Comparison of ENCODE assay signal across 27 cellular contexts in genomic region chr13:86909318-86909717, GRCh38.
"Had no signal": no experiment of that assay in that cellular context is flagged by ENCODE, and none has a peak within 500 bp of the region (broad histone marks: within the 10 kb centered on the region; RNA-seq: fewer than 3 reads in every experiment).

No MANE protein-coding gene starts in this region.

- H3K27me3 Mint-ChIP-seq: activated CD4-positive, alpha-beta memory T cell treated with anti-CD3 and anti-CD28 coated beads, Interleukin-2, amount 10 ng/mL, durations not matched to agents 7 days and 5 days; activated CD4-positive, alpha-beta T cell treated with anti-CD3 and anti-CD28 coated beads, Interleukin-2, amount 10 ng/mL, durations not matched to agents 7 days and 5 days; activated T-cell treated with anti-CD3 and anti-CD28 coated beads, Interleukin-2, amount 50 U/mL, for 24 hours; effector memory CD8-positive, alpha-beta T cell; stimulated activated naive CD8-positive, alpha-beta T cell treated with anti-CD3 and anti-CD28 coated beads, Interleukin-15, Interleukin-2, amounts not matched to agents 100 ng/mL and 50 ng/mL, for 24 hours had no signal

- DNase-seq: activated CD4-positive, alpha-beta memory T cell treated with anti-CD3 and anti-CD28 coated beads, Interleukin-2, amount 10 ng/mL, durations not matched to agents 7 days and 5 days; activated CD4-positive, alpha-beta T cell treated with anti-CD3 and anti-CD28 coated beads, Interleukin-2, amount 10 ng/mL, durations not matched to agents 7 days and 5 days; activated CD8-positive, alpha-beta memory T cell treated with anti-CD3 and anti-CD28 coated beads, Interleukin-2, amount 50 U/mL, for 48 hours; activated gamma-delta T cell treated with Interleukin-2 at 50 U/mL for 16 hours; activated naive CD4-positive, alpha-beta T cell treated with anti-CD3 and anti-CD28 coated beads, Interleukin-2, amount 50 U/mL, for 16 hours; activated T-cell treated with anti-CD3 and anti-CD28 coated beads, Interleukin-2, amount 50 U/mL, for 24 hours; amygdala; caudate nucleus; cortex of kidney; effector memory CD8-positive, alpha-beta T cell; erythroblast; gastrocnemius medialis; glutamatergic neuron; left cardiac atrium; mammary epithelial cell; natural killer cell; posterior cingulate gyrus; right cardiac atrium; stimulated activated CD4-positive, alpha-beta T cell treated with anti-CD3 and anti-CD28 coated beads, Interleukin-4, amount 100 ng/mL, for 24 hours; T-helper 1 cell; upper lobe of left lung had no signal

- H3K36me3 Mint-ChIP-seq: stimulated activated effector memory CD8-positive, alpha-beta T cell treated with anti-CD3 and anti-CD28 coated beads, Interleukin-12 subunit alpha, Interleukin-12 subunit beta, amount 100 ng/mL, for 72 hours had no signal

- H3K4me3 Mint-ChIP-seq: activated CD4-positive, alpha-beta memory T cell treated with anti-CD3 and anti-CD28 coated beads, Interleukin-2, amount 10 ng/mL, durations not matched to agents 7 days and 5 days; activated CD4-positive, alpha-beta T cell treated with anti-CD3 and anti-CD28 coated beads, Interleukin-2, amount 10 ng/mL, durations not matched to agents 7 days and 5 days; activated T-cell treated with anti-CD3 and anti-CD28 coated beads, Interleukin-2, amount 50 U/mL, for 24 hours; natural killer cell; stimulated activated effector memory CD8-positive, alpha-beta T cell treated with anti-CD3 and anti-CD28 coated beads, Interleukin-12 subunit alpha, Interleukin-12 subunit beta, amount 100 ng/mL, for 72 hours; stimulated activated naive CD8-positive, alpha-beta T cell treated with anti-CD3 and anti-CD28 coated beads, Interleukin-15, Interleukin-2, amounts not matched to agents 100 ng/mL and 50 ng/mL, for 24 hours; T-helper 2 cell treated with Interferon-gamma antibody and Interleukin-4, amounts not matched to agents 5 μg/mL and 100 μg/mL, for 36 hours had no signal

- H3K9me3 ChIP-seq: gastrocnemius medialis, upper lobe of left lung had no signal

- H3K36me3 ChIP-seq: gastrocnemius medialis, upper lobe of left lung had no signal

- H3K4me1 ChIP-seq: gastrocnemius medialis, upper lobe of left lung had no signal

- ATAC-seq: activated CD4-positive, CD25-positive, alpha-beta regulatory T cell treated with anti-CD3 and anti-CD28 coated beads, Interleukin-2, amount 50 U/mL, for 24 hours; effector memory CD8-positive, alpha-beta T cell; gastrocnemius medialis; left cardiac atrium; natural killer cell; right cardiac atrium; stimulated activated effector memory CD8-positive, alpha-beta T cell treated with anti-CD3 and anti-CD28 coated beads, Interleukin-12 subunit alpha, Interleukin-12 subunit beta, amount 100 ng/mL, for 72 hours had no signal

- H3K4me3 ChIP-seq: gastrocnemius medialis, upper lobe of left lung had no signal

- H3K4me1 Mint-ChIP-seq: activated CD4-positive, alpha-beta memory T cell treated with anti-CD3 and anti-CD28 coated beads, Interleukin-2, amount 10 ng/mL, durations not matched to agents 7 days and 5 days; activated CD4-positive, alpha-beta T cell treated with anti-CD3 and anti-CD28 coated beads, Interleukin-2, amount 10 ng/mL, durations not matched to agents 7 days and 5 days; natural killer cell had no signal

- FAIRE-seq: keratinocyte had no signal

- H3K27ac ChIP-seq: gastrocnemius medialis, upper lobe of left lung, VCaP had no signal

- H3K27ac Mint-ChIP-seq: activated CD4-positive, alpha-beta memory T cell treated with anti-CD3 and anti-CD28 coated beads, Interleukin-2, amount 10 ng/mL, durations not matched to agents 7 days and 5 days; activated CD4-positive, alpha-beta T cell treated with anti-CD3 and anti-CD28 coated beads, Interleukin-2, amount 10 ng/mL, durations not matched to agents 7 days and 5 days; activated T-cell treated with anti-CD3 and anti-CD28 coated beads, Interleukin-2, amount 50 U/mL, for 24 hours; effector memory CD8-positive, alpha-beta T cell; natural killer cell; stimulated activated effector memory CD8-positive, alpha-beta T cell treated with anti-CD3 and anti-CD28 coated beads, Interleukin-12 subunit alpha, Interleukin-12 subunit beta, amount 100 ng/mL, for 72 hours; stimulated activated naive CD8-positive, alpha-beta T cell treated with anti-CD3 and anti-CD28 coated beads, Interleukin-15, Interleukin-2, amounts not matched to agents 100 ng/mL and 50 ng/mL, for 24 hours; T-helper 2 cell treated with Interferon-gamma antibody and Interleukin-4, amounts not matched to agents 5 μg/mL and 100 μg/mL, for 36 hours had no signal

- H3K27me3 ChIP-seq: gastrocnemius medialis, upper lobe of left lung had no signal

- H3K9me3 Mint-ChIP-seq: activated CD4-positive, alpha-beta T cell treated with anti-CD3 and anti-CD28 coated beads, Interleukin-2, amount 10 ng/mL, durations not matched to agents 7 days and 5 days; activated T-cell treated with anti-CD3 and anti-CD28 coated beads, Interleukin-2, amount 50 U/mL, for 24 hours; stimulated activated naive CD8-positive, alpha-beta T cell treated with anti-CD3 and anti-CD28 coated beads, Interleukin-15, Interleukin-2, amounts not matched to agents 100 ng/mL and 50 ng/mL, for 24 hours had no signal
